Comparison of ENCODE assay signal across 1 cellular context in the genomic region with DNA sequence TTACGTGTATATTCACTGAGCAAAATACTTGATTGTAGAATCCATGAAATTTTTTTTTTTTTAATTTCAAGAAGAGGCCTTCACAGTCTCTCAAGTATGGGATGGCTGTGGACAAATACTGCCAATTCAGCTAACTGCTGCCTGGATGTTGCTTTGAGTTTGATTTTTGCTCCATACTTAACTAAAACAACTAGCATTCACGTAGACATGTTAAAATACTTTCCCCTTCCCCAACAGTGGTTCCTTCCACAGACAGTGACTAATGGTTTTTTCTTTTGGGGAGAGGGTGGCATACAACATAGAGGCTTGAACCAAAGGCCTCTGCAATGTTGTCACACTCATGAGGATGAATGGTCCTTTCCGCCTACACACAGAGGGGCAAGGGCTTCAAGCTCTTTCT.
A peak's percentile ranks its signal among the peaks of the same experiment; 100 is the strongest.
TF ChIP-seq lines count a peak whose summit lies in the region.

No MANE protein-coding gene starts in this region.

TF ChIP-seq in A549, 52 proteins besides CTCF, POLR2A, EP300 and RAD21:
- TF ChIP-seq MAFK (IDR thresholded peaks at IDR 0.05; ENCODE audit: partially characterized antibody) (peak; percentile 4), ZSCAN20 (CRISPR knock-in tag; IDR thresholded peaks at IDR 0.05) (no peak)
TF ChIP-seq in A549: peak in this region for 1.
